8 cellular contexts compared by ENCODE assay signal in genomic region chr20:45910670-45911485, GRCh38. TPM values are rescaled to one million over a fixed set of nuclear protein-coding genes. Genes with fewer than 3 reads are reported as not detected.
A peak's percentile ranks its signal among the peaks of the same experiment; 100 is the strongest.
DNase-seq lines count a peak whose midpoint lies in the region; TF ChIP-seq lines count a peak whose summit lies in the region.

No MANE protein-coding gene starts in this region.

- TF ChIP-seq CTCF in GM20000 (IDR thresholded peaks at IDR 0.05; ENCODE audit: extremely low read depth, missing control alignments) = no peak

- no peaks in the 10 kb centered on the region for H3K9me3 ChIP-seq in SJCRH30 (replicated peaks)

- DNase-seq in COLO829 (ENCODE audit: low spot score) = peak; percentile 100
- peak; percentile 98 for DNase-seq in GM20000 (ENCODE audit: low spot score)
- DNase-seq in HS-27A (ENCODE audit: low read depth) = peak; percentile 78
- DNase-seq in SJCRH30 = peak; percentile 92 to 95
- peak; percentile 50 to 74 (median 70) for DNase-seq in activated naive CD4-positive, alpha-beta T cell (lab: John Stamatoyannopoulos, UW)
- peak; percentile 86 for DNase-seq in globus pallidus (ENCODE audit: low spot score)
- peak; percentile 100 for DNase-seq in non-pigmented ciliary epithelial cell (ENCODE audit: low read depth)
- peak in 47 of 49 donors; percentile 11 to 88 (median 67) for DNase-seq in substantia nigra (lab: John Stamatoyannopoulos, UW)

- H3K4me1 ChIP-seq in SJCRH30 = peaks cover 8% of the 10 kb centered on the region

- peak overlapping the region; percentile 58 for H3K4me3 ChIP-seq in SJCRH30

- H3K27me3 ChIP-seq in SJCRH30 = no peaks in the 10 kb centered on the region

- H3K27ac ChIP-seq in SJCRH30 (no peak overlapping the region), substantia nigra (ENCODE audit: low read depth, low read length, poor library complexity, severe bottlenecking) (peak overlapping the region; percentile 52)

- H3K36me3 ChIP-seq in SJCRH30 = no peaks in the 10 kb centered on the region

RNA-seq across cellular contexts. Expression of gene PLTP, which starts 1.1 kb away (rescaled TPM):
- total RNA-seq in SJCRH30 (2014; rRNA removed; shearing (Covaris generic)) = 14.5 and 15.6 TPM in 2 replicates

RNA-seq across cellular contexts. Expression of gene CTSA, which starts 19.7 kb away (rescaled TPM):
- 85.2 and 91.4 TPM in 2 replicates for total RNA-seq in SJCRH30 (2014; rRNA removed; shearing (Covaris generic))

RNA-seq across cellular contexts. Expression of gene NEURL2, which starts 19.9 kb away (rescaled TPM):
- total RNA-seq in SJCRH30 (2014; rRNA removed; shearing (Covaris generic)) = 3.9 and 6.7 TPM in 2 replicates

RNA-seq across cellular contexts. Expression of gene SPATA25, which starts 23.5 kb away (rescaled TPM):
- 2.1 and 2.8 TPM in 2 replicates for total RNA-seq in SJCRH30 (2014; rRNA removed; shearing (Covaris generic))

RNA-seq across cellular contexts. Expression of gene PCIF1, which starts 23.6 kb away (rescaled TPM):
- 20.6 and 21.7 TPM in 2 replicates for total RNA-seq in SJCRH30 (2014; rRNA removed; shearing (Covaris generic))
